ENCODE assay signal across 15 cellular contexts in the genomic region with DNA sequence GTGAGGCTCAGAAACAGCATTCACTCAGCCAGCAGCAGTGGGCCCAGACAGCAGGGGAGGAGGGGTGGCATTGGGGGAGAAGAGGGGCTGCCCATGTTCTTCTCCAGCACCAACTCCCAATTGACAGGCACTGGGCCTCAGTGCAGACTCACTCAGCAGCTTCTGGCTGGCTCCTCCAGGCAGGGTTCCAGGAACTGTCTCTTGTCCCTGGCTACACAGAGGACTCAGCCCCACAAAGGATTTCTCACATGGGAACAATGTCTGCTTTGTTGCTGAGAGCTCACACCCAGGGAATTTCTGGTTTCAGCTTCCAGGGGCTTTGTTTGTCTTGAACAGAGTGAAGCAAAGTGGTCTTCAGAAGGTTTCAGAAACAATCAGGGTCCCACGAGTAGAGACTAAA.
DNase-seq lines count a peak whose midpoint lies in the region; ATAC-seq and TF ChIP-seq lines count a peak whose summit lies in the region.
"Had no signal": no experiment of that assay in that cellular context is flagged by ENCODE, and none has a peak within 500 bp of the region (broad histone marks: within the 10 kb centered on the region; RNA-seq: fewer than 3 reads in every experiment).

No MANE protein-coding gene starts in this region.

- no peak overlapping the region for H2BK5ac ChIP-seq in neuronal stem cell (ENCODE audit: low read length)

- H3K27me3 Mint-ChIP-seq in stimulated activated naive B cell treated with anti-CD40 and anti-IgM and Interleukin-4, amounts not matched to agents 10 μg/mL and 1 μg/mL and 100 μg/mL, for 72 hours, result no peaks in the 10 kb centered on the region
- H3K27me3 Mint-ChIP-seq: CD4-positive, alpha-beta T cell had no signal

- no peak overlapping the region for H3K4me3 ChIP-seq in prostate gland
- no peak overlapping the region for H3K4me3 ChIP-seq in neuronal stem cell (ENCODE audit: low read length in 2 of 2)
- H3K4me3 ChIP-seq: GM12878, HAP-1 had no signal

- no peaks in the 10 kb centered on the region for H3K4me1 Mint-ChIP-seq in stimulated activated naive B cell treated with anti-CD40 and anti-IgM and Interleukin-4, amounts not matched to agents 10 μg/mL and 1 μg/mL and 100 μg/mL, for 72 hours

- H3K4ac ChIP-seq in neuronal stem cell (ENCODE audit: low read length), result no peak overlapping the region

- H3K4me1 ChIP-seq in prostate gland (replicated peaks), result no peaks in the 10 kb centered on the region
- H3K4me1 ChIP-seq in neuronal stem cell (ENCODE audit: control insufficient read depth in 2 of 2, insufficient read depth in 1 of 2, low read depth in 1 of 2, low read length in 2 of 2), result no peaks in the 10 kb centered on the region
- H3K4me1 ChIP-seq: HAP-1 had no signal

- H3K36me3 Mint-ChIP-seq in stimulated activated naive B cell treated with anti-CD40 and anti-IgM and Interleukin-4, amounts not matched to agents 10 μg/mL and 1 μg/mL and 100 μg/mL, for 72 hours, result no peaks in the 10 kb centered on the region

- H3K18ac ChIP-seq in neuronal stem cell (ENCODE audit: low read length), result no peak overlapping the region

- no peak overlapping the region for H2BK15ac ChIP-seq in neuronal stem cell (ENCODE audit: low read length)

- no peak overlapping the region for H2AFZ ChIP-seq in neuronal stem cell (ENCODE audit: low read length)

- TF ChIP-seq POLR2A in prostate gland (IDR thresholded peaks at IDR 0.05), result no peak

- H2AK5ac ChIP-seq in neuronal stem cell (ENCODE audit: low read depth, low read length), result no peak overlapping the region

- intact Hi-C loops in prostate gland (cut with DNase I), result no loop called here

- no peak overlapping the region for H4K91ac ChIP-seq in neuronal stem cell (ENCODE audit: low read depth, low read length, poor library complexity)

- H3K9me3 ChIP-seq in prostate gland (no peaks in the 10 kb centered on the region), neuronal stem cell (replicated peaks in 1 of 2; ENCODE audit: control insufficient read depth in 2 of 2, insufficient read depth in 1 of 2, low read depth in 1 of 2, low read length in 2 of 2) (no peaks in the 10 kb centered on the region)
- H3K9me3 ChIP-seq: HAP-1 had no signal

- H3K36me3 ChIP-seq in prostate gland (no peaks in the 10 kb centered on the region), neuronal stem cell (replicated peaks in 1 of 2; ENCODE audit: control insufficient read depth in 2 of 2, insufficient read depth in 2 of 2, low read length in 2 of 2) (no peaks in the 10 kb centered on the region)
- H3K36me3 ChIP-seq: HAP-1 had no signal

- H3K23ac ChIP-seq in neuronal stem cell (ENCODE audit: low read depth, low read length, poor library complexity), result no peak overlapping the region

- no peaks in the 10 kb centered on the region for H3K79me1 ChIP-seq in neuronal stem cell (ENCODE audit: low read depth, low read length)

- H3K27me3 ChIP-seq in prostate gland (replicated peaks; ENCODE audit: insufficient read depth) (no peaks in the 10 kb centered on the region), neuronal stem cell (ENCODE audit: control insufficient read depth in 3 of 3, insufficient read depth in 3 of 3, low read depth in 1 of 3, low read length in 3 of 3) (no peaks in the 10 kb centered on the region)

- no peak overlapping the region for H2BK120ac ChIP-seq in neuronal stem cell (ENCODE audit: low read depth, low read length)

- no peak for TF ChIP-seq CTCF in prostate gland (IDR thresholded peaks at IDR 0.05)

- no peak overlapping the region for H3K14ac ChIP-seq in neuronal stem cell (ENCODE audit: low read length)

- ATAC-seq in stimulated activated naive B cell treated with anti-CD40 and anti-IgM and Interleukin-4, amounts not matched to agents 10 μg/mL and 1 μg/mL and 100 μg/mL, for 72 hours (replicated peaks), result no peak
- ATAC-seq: GM12878 had no signal

- no peak overlapping the region for H3K4me3 Mint-ChIP-seq in stimulated activated naive B cell treated with anti-CD40 and anti-IgM and Interleukin-4, amounts not matched to agents 10 μg/mL and 1 μg/mL and 100 μg/mL, for 72 hours
- H3K4me3 Mint-ChIP-seq: CD4-positive, alpha-beta T cell had no signal

- no peak overlapping the region for H2BK12ac ChIP-seq in neuronal stem cell (ENCODE audit: low read length)

- no peak overlapping the region for H3K4me2 ChIP-seq in neuronal stem cell (ENCODE audit: insufficient read depth, low read length, poor library complexity, severe bottlenecking)

- no peak overlapping the region for H4K8ac ChIP-seq in neuronal stem cell (ENCODE audit: low read depth, low read length)

- H3K27ac ChIP-seq in substantia nigra (ENCODE audit: low read depth, low read length, poor library complexity, severe bottlenecking), result peak overlapping the region; percentile 86
- H3K27ac ChIP-seq in prostate gland, result no peak overlapping the region
- no peak overlapping the region for H3K27ac ChIP-seq in neuronal stem cell (replicated peaks; ENCODE audit: low read length)
- H3K27ac ChIP-seq: C4-2B had no signal

- peak; percentile 93 for DNase-seq in globus pallidus (ENCODE audit: low spot score)
- DNase-seq in medulla oblongata (ENCODE audit: extremely low spot score), result peak; percentile 81
- no peak for DNase-seq in substantia nigra (lab: John Stamatoyannopoulos, UW)
- no peak for DNase-seq in COR-L47 (lab: John Stamatoyannopoulos, UW)
- no peak for DNase-seq in prostate gland (ENCODE audit: low spot score)
- DNase-seq in stimulated activated naive B cell treated with anti-CD40 and anti-IgM and Interleukin-4, amounts not matched to agents 10 μg/mL and 1 μg/mL and 100 μg/mL, for 72 hours, result no peak
- no peak for DNase-seq in neuronal stem cell (ENCODE audit: low spot score)
- DNase-seq: ACHN; CD4-positive, alpha-beta T cell; DMS153; DMS79; GF-D8 had no signal

- H3K9ac ChIP-seq in neuronal stem cell (ENCODE audit: low read depth, low read length, poor library complexity), result no peak overlapping the region

- no peak overlapping the region for H3K27ac Mint-ChIP-seq in stimulated activated naive B cell treated with anti-CD40 and anti-IgM and Interleukin-4, amounts not matched to agents 10 μg/mL and 1 μg/mL and 100 μg/mL, for 72 hours
- H3K27ac Mint-ChIP-seq: CD4-positive, alpha-beta T cell had no signal

- H3K9me3 Mint-ChIP-seq in stimulated activated naive B cell treated with anti-CD40 and anti-IgM and Interleukin-4, amounts not matched to agents 10 μg/mL and 1 μg/mL and 100 μg/mL, for 72 hours, result peaks cover 0 to 3% of the 10 kb centered on the region in 2 donors
- H3K9me3 Mint-ChIP-seq: CD4-positive, alpha-beta T cell had no signal

- 25% methylated on average over 1 of the region's 1 CpG for WGBS in prostate gland
- no CpG with 5 or more reads among the region's 1 CpG for WGBS in neuronal stem cell (ENCODE audit: extremely low coverage in 2 of 2, insufficient read length in 2 of 2, insufficient replicate concordance in 1 of 2), 2 donors

Comparison
In these comparisons a context has a peak if more than half of its experiments do, and no peak if none do; other contexts are left out.
1. DNase-seq: peak in globus pallidus (single experiment) and medulla oblongata (single experiment); none in substantia nigra (0 of 49), COR-L47 (single experiment), prostate gland (single experiment), stimulated activated naive B cell treated with anti-CD40 and anti-IgM and Interleukin-4, amounts not matched to agents 10 μg/mL and 1 μg/mL and 100 μg/mL, for 72 hours (single experiment) and neuronal stem cell (single experiment).